Comparison of ENCODE assay signal across 8 cellular contexts in genomic region chr16:55508941-55509920, GRCh38. TPM values are rescaled to one million over a fixed set of nuclear protein-coding genes. Genes with fewer than 3 reads are reported as not detected.
DNase-seq lines count a peak whose midpoint lies in the region; ATAC-seq and TF ChIP-seq lines count a peak whose summit lies in the region.

Gene LPCAT2 (plus strand): TSS chr16:55509072. CDS start chr16:55509182, 110 bp downstream.

- H3K4me3 Mint-ChIP-seq in activated naive CD8-positive, alpha-beta T cell treated with anti-CD3 and anti-CD28 coated beads for 36 hours: peak within 1 kb of the TSS; percentile 56
- H3K4me3 Mint-ChIP-seq in glutamatergic neuron (ENCODE audit: unreplicated experiment): peak within 1 kb of the TSS; percentile 78

- H3K4me1 ChIP-seq in ACC112 (ENCODE audit: control insufficient read depth, insufficient read depth, low read length, unreplicated experiment): peaks cover 3% of the 10 kb centered on the region
- peaks cover 0 to 12% (median 2%) of the 10 kb centered on the region in 4 donors for H3K4me1 ChIP-seq in tibial artery

- DNase-seq in NCI-H510A (lab: John Stamatoyannopoulos, UW): peak; percentile 55
- peak; percentile 46 for DNase-seq in activated naive CD8-positive, alpha-beta T cell treated with anti-CD3 and anti-CD28 coated beads for 36 hours
- DNase-seq in glutamatergic neuron: peak; percentile 87
- peak; percentile 83 to 89 for DNase-seq in tibial artery

- TF ChIP-seq EP300 in neural cell (conservative IDR thresholded peaks at IDR 0.05; ENCODE audit: poor library complexity, severe bottlenecking): no peak

- H3F3A ChIP-seq in neural cell (ENCODE audit: insufficient read depth, low read length, poor library complexity, severe bottlenecking): no peaks in the 10 kb centered on the region

- no peaks in the 10 kb centered on the region for H4K20me1 ChIP-seq in neural cell (ENCODE audit: insufficient read depth)

- H2AFZ ChIP-seq in ACC112 (ENCODE audit: low read length, unreplicated experiment) (peak within 1 kb of the TSS; percentile 91), neural cell (ENCODE audit: low read depth, low read length) (no peak within 1 kb of the TSS)

- H3K36me3 Mint-ChIP-seq in activated naive CD8-positive, alpha-beta T cell treated with anti-CD3 and anti-CD28 coated beads for 36 hours: no peaks in the 10 kb centered on the region
- H3K36me3 Mint-ChIP-seq in glutamatergic neuron (ENCODE audit: unreplicated experiment): no peaks in the 10 kb centered on the region

- intact Hi-C loops in tibial artery (cut with DNase I; ENCODE audit: low total_unique reads): no loop called here

- TF ChIP-seq CTCF in glutamatergic neuron (IDR thresholded peaks at IDR 0.05; ENCODE audit: partially characterized antibody, unreplicated experiment) (no peak), neural cell (IDR thresholded peaks at IDR 0.05; ENCODE audit: poor library complexity, severe bottlenecking) (no peak), tibial artery (IDR thresholded peaks at IDR 0.05) (no peak)

- H3K9me2 ChIP-seq in neural cell (ENCODE audit: insufficient read depth, low read length): no peaks in the 10 kb centered on the region

- no peak within 1 kb of the TSS for H3K4me2 ChIP-seq in neural cell (ENCODE audit: low read length)

- H3K36me3 ChIP-seq in ACC112 (ENCODE audit: insufficient read depth, low read length): peaks cover 29% of the 10 kb centered on the region
- no peaks in the 10 kb centered on the region for H3K36me3 ChIP-seq in neural cell (ENCODE audit: insufficient read depth, low read length)
- H3K36me3 ChIP-seq in tibial artery: peaks cover 0 to 23% (median 19%) of the 10 kb centered on the region in 3 donors

- TF ChIP-seq RAD21 in neural cell (conservative IDR thresholded peaks at IDR 0.05): no peak

- H3K27ac Mint-ChIP-seq in activated naive CD8-positive, alpha-beta T cell treated with anti-CD3 and anti-CD28 coated beads for 36 hours: no peak within 1 kb of the TSS
- no peak within 1 kb of the TSS for H3K27ac Mint-ChIP-seq in glutamatergic neuron (ENCODE audit: unreplicated experiment)

- H3K27ac ChIP-seq in ACC112 (ENCODE audit: low read depth, low read length): no peak within 1 kb of the TSS
- no peak within 1 kb of the TSS for H3K27ac ChIP-seq in neural cell (ENCODE audit: low read length)
- peak within 1 kb of the TSS; percentile 46 to 55 for H3K27ac ChIP-seq in tibial artery

- H3K9me3 ChIP-seq in neural cell (ENCODE audit: low read length) (no peaks in the 10 kb centered on the region), tibial artery (peaks cover 0 to 18% (median 6%) of the 10 kb centered on the region in 3 donors)

- peaks cover 6% of the 10 kb centered on the region for H3K9me3 Mint-ChIP-seq in activated naive CD8-positive, alpha-beta T cell treated with anti-CD3 and anti-CD28 coated beads for 36 hours
- no peaks in the 10 kb centered on the region for H3K9me3 Mint-ChIP-seq in glutamatergic neuron (ENCODE audit: unreplicated experiment)

- H3K79me2 ChIP-seq in ACC112 (ENCODE audit: control insufficient read depth, insufficient read depth, low read length, unreplicated experiment): peaks cover 4% of the 10 kb centered on the region
- H3K79me2 ChIP-seq in neural cell (replicated peaks; ENCODE audit: insufficient read depth, low read length): no peaks in the 10 kb centered on the region

- peak within 1 kb of the TSS; percentile 16 for H3K9ac ChIP-seq in neural cell (ENCODE audit: low read length)

- peak; percentile 83 for ATAC-seq in GM19351 (IDR thresholded peaks at IDR 0.05; ENCODE audit: unreplicated experiment)
- no peak for ATAC-seq in HG03095 (IDR thresholded peaks at IDR 0.05; ENCODE audit: unreplicated experiment)

- H3K4me3 ChIP-seq in ACC112 (ENCODE audit: low read depth, low read length) (peak within 1 kb of the TSS; percentile 99), neural cell (ENCODE audit: low read length) (peak within 1 kb of the TSS; percentile 68), tibial artery (peak within 1 kb of the TSS; percentile 57 to 70)

- no peaks in the 10 kb centered on the region for H3K27me3 ChIP-seq in ACC112 (ENCODE audit: insufficient read depth, low read length)
- peaks cover 16% of the 10 kb centered on the region for H3K27me3 ChIP-seq in neural cell (ENCODE audit: insufficient read depth, low read depth, low read length)
- H3K27me3 ChIP-seq in tibial artery: no peaks in the 10 kb centered on the region

- peaks cover 9% of the 10 kb centered on the region for H3K4me1 Mint-ChIP-seq in activated naive CD8-positive, alpha-beta T cell treated with anti-CD3 and anti-CD28 coated beads for 36 hours
- peaks cover 10% of the 10 kb centered on the region for H3K4me1 Mint-ChIP-seq in glutamatergic neuron (ENCODE audit: low read depth, unreplicated experiment)

- H3K27me3 Mint-ChIP-seq in activated naive CD8-positive, alpha-beta T cell treated with anti-CD3 and anti-CD28 coated beads for 36 hours: peaks cover 64% of the 10 kb centered on the region
- peaks cover 8% of the 10 kb centered on the region for H3K27me3 Mint-ChIP-seq in glutamatergic neuron (ENCODE audit: unreplicated experiment)

TF ChIP-seq in neural cell, 6 proteins besides CTCF, POLR2A, EP300 and RAD21:
- TF ChIP-seq EZH2 (IDR thresholded peaks at IDR 0.05; ENCODE audit: borderline replicate concordance, insufficient read depth, low read length, poor library complexity, severe bottlenecking) (no peak), TAF1 (IDR thresholded peaks at IDR 0.05; ENCODE audit: low read depth) (no peak), MXI1 (conservative IDR thresholded peaks at IDR 0.05; ENCODE audit: poor library complexity, severe bottlenecking) (no peak), SMC3 (conservative IDR thresholded peaks at IDR 0.05; ENCODE audit: poor library complexity) (no peak), REST (IDR thresholded peaks at IDR 0.05; ENCODE audit: borderline replicate concordance) (no peak), POLR2AphosphoS5 (IDR thresholded peaks at IDR 0.05) (no peak)

RNA-seq across cellular contexts. Expression of gene LPCAT2, which starts in this region (rescaled TPM):
- total RNA-seq in activated naive CD8-positive, alpha-beta T cell treated with anti-CD3 and anti-CD28 coated beads for 36 hours: under 1 TPM; 0.08 to 0.29 TPM
- total RNA-seq in glutamatergic neuron (ENCODE audit: unreplicated experiment): 1.8 TPM
- polyA plus RNA-seq in neural cell: 0.59 and 0.86 TPM in 2 replicates
- polyA minus RNA-seq in neural cell: 0.23 and 1.2 TPM in 2 replicates

Comparison
In these comparisons a context has a peak if more than half of its experiments do, and no peak if none do; other contexts are left out.
1. Peak in DNase-seq in activated naive CD8-positive, alpha-beta T cell treated with anti-CD3 and anti-CD28 coated beads for 36 hours; RNA of the gene not detected or under 1 TPM.
2. H3K27ac ChIP-seq: peak in tibial artery (2 of 2); none in ACC112 (single experiment) and neural cell (single experiment).
3. Peak in every context shown above with its lines, with median percentiles within 50 percentile points of each other: H3K4me3 ChIP-seq and DNase-seq.